Comparison of ENCODE assay signal across 8 cellular contexts in genomic region chr17:75288784-75289121, GRCh38. TPM values are rescaled to one million over a fixed set of nuclear protein-coding genes. Genes with fewer than 3 reads are reported as not detected.
DNase-seq lines count a peak whose midpoint lies in the region; ATAC-seq, FAIRE-seq and TF ChIP-seq lines count a peak whose summit lies in the region.

No MANE protein-coding gene starts in this region.

- peaks cover 3% of the 10 kb centered on the region for H3K79me2 ChIP-seq in astrocyte (ENCODE audit: insufficient read depth, low read length)

- H3K27me3 Mint-ChIP-seq in astrocyte (ENCODE audit: low read depth, unreplicated experiment) (no peaks in the 10 kb centered on the region), immature natural killer cell (ENCODE audit: low read depth in 3 of 3) (peaks cover 4 to 7% (median 6%) of the 10 kb centered on the region in 3 donors)

- ATAC-seq in GM18909 (IDR thresholded peaks at IDR 0.05; ENCODE audit: poor library complexity, unreplicated experiment) (peak; percentile 28), HG03354 (IDR thresholded peaks at IDR 0.05; ENCODE audit: poor library complexity, severe bottlenecking, unreplicated experiment) (peak; percentile 27)

- peak overlapping the region; percentile 93 for H2AFZ ChIP-seq in astrocyte (ENCODE audit: low read depth, low read length)

- H3K36me3 Mint-ChIP-seq in astrocyte (ENCODE audit: low read depth, unreplicated experiment), result no peaks in the 10 kb centered on the region
- peaks cover 0 to 3% (median 0%) of the 10 kb centered on the region in 3 donors for H3K36me3 Mint-ChIP-seq in immature natural killer cell

- peak overlapping the region; percentile 98 for H3K4me2 ChIP-seq in astrocyte (ENCODE audit: low read length)

- H3K27me3 ChIP-seq in BE2C, result no peaks in the 10 kb centered on the region
- H3K27me3 ChIP-seq in astrocyte (ENCODE audit: insufficient read depth, low read length), result no peaks in the 10 kb centered on the region

- H3K4me3 Mint-ChIP-seq in astrocyte (ENCODE audit: unreplicated experiment) (peak overlapping the region; percentile 98), immature natural killer cell (peak overlapping the region; percentile 98 to 100 (median 100))

- no peak for TF ChIP-seq CTCF in BE2C (IDR thresholded peaks at IDR 0.05; ENCODE audit: low read depth, low read length)
- TF ChIP-seq CTCF in astrocyte (IDR thresholded peaks at IDR 0.05; ENCODE audit: insufficient read depth, low read depth, low read length), result no peak

- H3K9me3 Mint-ChIP-seq in astrocyte (ENCODE audit: unreplicated experiment), result no peaks in the 10 kb centered on the region
- H3K9me3 Mint-ChIP-seq in immature natural killer cell, result no peaks in the 10 kb centered on the region

- FAIRE-seq in astrocyte (lab: Jason Lieb, UNC), result no peak

- H3K9me3 ChIP-seq in BE2C (no peaks in the 10 kb centered on the region), astrocyte (ENCODE audit: insufficient read depth, low read depth, low read length) (no peaks in the 10 kb centered on the region)

- H3K4me1 Mint-ChIP-seq in astrocyte (ENCODE audit: low read depth, unreplicated experiment), result peaks cover 4% of the 10 kb centered on the region
- H3K4me1 Mint-ChIP-seq in immature natural killer cell, result peaks cover 15 to 24% of the 10 kb centered on the region in 2 donors

- H3K36me3 ChIP-seq in BE2C, result peaks cover 11% of the 10 kb centered on the region
- no peaks in the 10 kb centered on the region for H3K36me3 ChIP-seq in astrocyte (ENCODE audit: insufficient read depth, low read length)

- H3K27ac Mint-ChIP-seq in astrocyte (ENCODE audit: unreplicated experiment) (no peak overlapping the region), immature natural killer cell (peak overlapping the region; percentile 99 to 100 (median 100))

- H3K4me3 ChIP-seq in BE2C (ENCODE audit: low read depth, low read length) (peak overlapping the region; percentile 93), astrocyte (ENCODE audit: insufficient read depth, low read depth, low read length) (peak overlapping the region; percentile 81)

- no peaks in the 10 kb centered on the region for H3K4me1 ChIP-seq in BE2C
- H3K4me1 ChIP-seq in astrocyte (ENCODE audit: insufficient read depth, low read length), result peaks cover 5% of the 10 kb centered on the region

- H3K27ac ChIP-seq in astrocyte (ENCODE audit: low read depth, low read length), result peak overlapping the region; percentile 41

- H4K20me1 ChIP-seq in astrocyte (ENCODE audit: insufficient read depth, low read length), result no peaks in the 10 kb centered on the region

- peak; percentile 36 for DNase-seq in BE2C
- peak; percentile 91 for DNase-seq in NCI-H69 (lab: John Stamatoyannopoulos, UW)
- DNase-seq in astrocyte (ENCODE audit: low read depth), result no peak
- DNase-seq in immature natural killer cell, result no peak
- DNase-seq in stimulated activated CD4-positive, alpha-beta T cell treated with anti-CD3 and anti-CD28 coated beads, Interleukin-15, amount 100 ng/mL, for 1 hour (ENCODE audit: low read depth in 1 of 2, low spot score in 1 of 2), result peak; percentile 14 to 32
- no peak for DNase-seq in GDM1 (lab: John Stamatoyannopoulos, UW)

- H3K9ac ChIP-seq in astrocyte (ENCODE audit: low read length), result peak overlapping the region; percentile 82

RNA-seq across cellular contexts. Expression of gene SLC25A19, which starts 0.5 kb away (rescaled TPM):
- polyA plus RNA-seq in BE2C (2012; ENCODE audit: insufficient read depth, insufficient read length, low read depth), result 35.1 TPM
- 8.8 and 12.8 TPM in 2 replicates for total RNA-seq in astrocyte
- polyA plus RNA-seq in immature natural killer cell, result 10 to 100 TPM; 11.2 to 27.2 (median 21.0) TPM

RNA-seq across cellular contexts. Expression of gene MIF4GD, which starts 17.7 kb away (rescaled TPM):
- 61.8 TPM for polyA plus RNA-seq in BE2C (2012; ENCODE audit: insufficient read depth, insufficient read length, low read depth)
- total RNA-seq in astrocyte, result 3.9 and 5.0 TPM in 2 replicates
- 100 to 1,000 TPM; 113 to 187 (median 145) TPM for polyA plus RNA-seq in immature natural killer cell

RNA-seq across cellular contexts. Expression of gene MRPS7, which starts 27.1 kb away (rescaled TPM):
- polyA plus RNA-seq in BE2C (2012; ENCODE audit: insufficient read depth, insufficient read length, low read depth), result 232 TPM
- 50.0 and 55.0 TPM in 2 replicates for total RNA-seq in astrocyte
- 100 to 1,000 TPM; 118 to 189 (median 122) TPM for polyA plus RNA-seq in immature natural killer cell

RNA-seq across cellular contexts. Expression of gene GGA3, which starts 27.3 kb away (rescaled TPM):
- polyA plus RNA-seq in BE2C (2012; ENCODE audit: insufficient read depth, insufficient read length, low read depth), result 66.2 TPM
- total RNA-seq in astrocyte, result 25.3 and 28.5 TPM in 2 replicates
- polyA plus RNA-seq in immature natural killer cell, result 10 to 100 TPM in 1 of 3 donors, 1 to 10 TPM in 2; 3.7 to 17.8 (median 3.8) TPM

Comparison
In these comparisons a context has a peak if more than half of its experiments do, and no peak if none do; other contexts are left out.
1. DNase-seq: peak in BE2C (single experiment), NCI-H69 (single experiment) and stimulated activated CD4-positive, alpha-beta T cell treated with anti-CD3 and anti-CD28 coated beads, Interleukin-15, amount 100 ng/mL, for 1 hour (2 of 2); none in astrocyte (single experiment), immature natural killer cell (0 of 3) and GDM1 (single experiment).